In the genomic region with DNA sequence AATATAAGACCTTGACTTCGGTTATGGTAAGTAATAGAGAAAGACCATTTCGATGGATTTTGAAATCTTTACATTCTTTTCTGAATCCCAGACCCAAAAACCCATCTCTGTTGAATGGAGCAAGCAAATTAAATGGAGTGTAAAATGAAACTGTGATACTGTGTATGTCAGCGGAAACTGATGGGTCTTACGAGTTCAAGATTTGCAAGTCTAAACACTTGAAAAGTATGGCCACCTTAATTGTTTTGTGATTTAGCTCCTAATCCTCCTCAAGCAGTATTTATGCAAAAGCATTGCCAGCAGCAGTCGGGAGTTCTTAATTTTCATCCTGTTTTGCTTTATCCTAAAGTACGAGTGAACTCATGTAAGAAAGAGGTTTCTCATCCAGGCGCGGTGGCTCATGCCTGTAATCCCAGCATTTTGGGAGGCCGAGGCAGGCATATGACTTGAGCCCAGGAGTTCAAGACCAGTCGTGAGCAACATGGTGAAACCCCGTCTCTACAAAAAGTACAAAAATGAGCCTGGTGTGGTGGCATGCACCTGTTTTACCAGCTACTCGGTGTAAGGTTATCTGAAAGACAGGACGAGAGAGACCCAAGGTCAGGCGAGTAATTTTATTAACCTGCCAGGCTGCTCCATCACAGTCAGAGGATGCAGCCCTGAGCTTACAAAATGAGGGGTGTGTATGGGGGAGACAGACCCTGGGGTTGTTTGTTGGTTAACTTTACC, we compare ENCODE assay signal across 26 cellular contexts. TPM values are rescaled to one million over a fixed set of nuclear protein-coding genes. Genes with fewer than 3 reads are reported as not detected.
DNase-seq lines count a peak whose midpoint lies in the region; ATAC-seq and TF ChIP-seq lines count a peak whose summit lies in the region.
"Had no signal": no experiment of that assay in that cellular context is flagged by ENCODE, and none has a peak within 500 bp of the region (broad histone marks: within the 10 kb centered on the region; RNA-seq: fewer than 3 reads in every experiment).

No MANE protein-coding gene starts in this region.

- H3K36me3 Mint-ChIP-seq in chondrocyte (ENCODE audit: low read depth), result no peaks in the 10 kb centered on the region
- H3K36me3 Mint-ChIP-seq: activated naive CD4-positive, alpha-beta T cell treated with anti-CD3 and anti-CD28 coated beads, Interleukin-2, amount 50 U/mL, for 72 hours; CD14-positive monocyte had no signal

- H3F3A ChIP-seq in DOHH2 (ENCODE audit: control insufficient read depth, insufficient read depth), result 0 out of 2 replicates have a peak, but pooled peaks cover 7% of the 10 kb centered on the region
- H3F3A ChIP-seq in MM.1S (ENCODE audit: insufficient read depth, low read length), result no peaks in the 10 kb centered on the region
- peaks cover 7% of the 10 kb centered on the region for H3F3A ChIP-seq in SK-N-SH (replicated peaks; ENCODE audit: insufficient read depth)

- TF ChIP-seq CTCF in DOHH2 (IDR thresholded peaks at IDR 0.05; ENCODE audit: low read depth, low read length, poor library complexity, severe bottlenecking) (no peak), MM.1S (IDR thresholded peaks at IDR 0.05; ENCODE audit: low read length) (no peak), chondrocyte (IDR thresholded peaks at IDR 0.05) (no peak), osteoblast (IDR thresholded peaks at IDR 0.05; ENCODE audit: extremely low read depth, low read depth, low read length) (no peak), tibial nerve (IDR thresholded peaks at IDR 0.05) (no peak), SK-N-SH (IDR thresholded peaks at IDR 0.05) (no peak)

- CTCF ChIA-PET in SK-N-SH (lab: Yijun Ruan, JAX), result no interaction called here

- H3K9ac ChIP-seq in MM.1S (ENCODE audit: low read length) (no peak overlapping the region), SK-N-SH (no peak overlapping the region)

- H3K4me1 ChIP-seq in DOHH2 (ENCODE audit: control insufficient read depth, low read length) (peaks cover 17% of the 10 kb centered on the region), MM.1S (ENCODE audit: low read length) (no peaks in the 10 kb centered on the region), osteoblast (ENCODE audit: insufficient read depth, low read length) (peaks cover 7% of the 10 kb centered on the region), tibial nerve (no peaks in the 10 kb centered on the region), SK-N-SH (ENCODE audit: control insufficient read depth in 1 of 2, insufficient read depth in 2 of 2, low read depth in 1 of 2, low read length in 1 of 2) (no peaks in the 10 kb centered on the region; a peak in 1 of 4 replicates)
- H3K4me1 ChIP-seq: ascending aorta, upper lobe of right lung had no signal

- no peak overlapping the region for H3K27ac Mint-ChIP-seq in chondrocyte (ENCODE audit: unreplicated experiment)
- H3K27ac Mint-ChIP-seq: activated naive CD4-positive, alpha-beta T cell treated with anti-CD3 and anti-CD28 coated beads, Interleukin-2, amount 50 U/mL, for 72 hours; activated T-helper 17 cell treated with anti-CD3 and anti-CD28 coated beads, Interleukin-2, amount 50 U/mL, for 72 hours; CD14-positive monocyte had no signal

- 76 to 82% methylated on average over 14 of the region's 14 CpGs for WGBS in tibial nerve, 2 donors
- 75% methylated on average over 14 of the region's 14 CpGs for WGBS in SK-N-SH (ENCODE audit: low lambda C conversion rate)

- no peaks in the 10 kb centered on the region for H3K9me3 Mint-ChIP-seq in chondrocyte (ENCODE audit: low read depth)
- H3K9me3 Mint-ChIP-seq: activated naive CD4-positive, alpha-beta T cell treated with anti-CD3 and anti-CD28 coated beads, Interleukin-2, amount 50 U/mL, for 72 hours; activated T-helper 17 cell treated with anti-CD3 and anti-CD28 coated beads, Interleukin-2, amount 50 U/mL, for 72 hours had no signal

- peak overlapping the region; percentile 52 for H3K4me3 ChIP-seq in DOHH2 (ENCODE audit: low read length)
- no peak overlapping the region for H3K4me3 ChIP-seq in MM.1S (ENCODE audit: low read length)
- H3K4me3 ChIP-seq in osteoblast (ENCODE audit: insufficient read depth, low read length), result no peak overlapping the region
- H3K4me3 ChIP-seq in tibial nerve, result no peak overlapping the region
- H3K4me3 ChIP-seq in SK-N-SH (ENCODE audit: low read depth in 2 of 2, low read length in 1 of 2), result no peak overlapping the region
- H3K4me3 ChIP-seq: ascending aorta, skin epidermis, upper lobe of right lung had no signal

- no peak for DNase-seq in MM.1S
- DNase-seq in chondrocyte (ENCODE audit: low spot score), result peak; percentile 24
- no peak for DNase-seq in osteoblast (ENCODE audit: insufficient read length, low spot score, missing footprints)
- DNase-seq in tibial nerve (ENCODE audit: low spot score in 2 of 2), result no peak
- DNase-seq in NCI-H2081 treated with DMSO at 0.1 percent for 48 hours (lab: John Stamatoyannopoulos, UW), result no peak
- DNase-seq in SK-N-SH, result no peak
- DNase-seq: activated CD4-positive, alpha-beta T cell treated with anti-CD3 and anti-CD28 coated beads, Interleukin-2, amount 50 U/mL, for 48 hours; activated CD4-positive, CD25-positive, alpha-beta regulatory T cell; activated CD8-positive, alpha-beta memory T cell treated with anti-CD3 and anti-CD28 coated beads, Interleukin-2, amount 50 U/mL, for 48 hours; central memory CD4-positive, alpha-beta T cell; head of caudate nucleus; mammary epithelial cell; NCI-H1092; NCI-H2029; NCI-H226; NCI-H774; stimulated activated CD4-positive, alpha-beta T cell treated with anti-CD3 and anti-CD28 coated beads, Interleukin-1b, Interleukin-23, amount 100 ng/mL, for 48 hours; substantia nigra had no signal

- POLR2A ChIA-PET in SK-N-SH (lab: Yijun Ruan, JAX), result no interaction called here

- H3K27me3 ChIP-seq in DOHH2 (ENCODE audit: control insufficient read depth, low read length) (no peaks in the 10 kb centered on the region), MM.1S (replicated peaks; ENCODE audit: insufficient read depth, low read length) (no peaks in the 10 kb centered on the region), osteoblast (ENCODE audit: insufficient read depth, low read length) (no peaks in the 10 kb centered on the region), tibial nerve (no peaks in the 10 kb centered on the region), SK-N-SH (ENCODE audit: insufficient read depth) (no peaks in the 10 kb centered on the region)
- H3K27me3 ChIP-seq: ascending aorta, upper lobe of right lung had no signal

- no peak for TF ChIP-seq RAD21 in SK-N-SH (IDR thresholded peaks at IDR 0.05; ENCODE audit: low read length)

- H3K36me3 ChIP-seq in DOHH2 (ENCODE audit: control insufficient read depth, low read length) (no peaks in the 10 kb centered on the region), MM.1S (replicated peaks; ENCODE audit: insufficient read depth, low read length) (no peaks in the 10 kb centered on the region), osteoblast (ENCODE audit: insufficient read depth, low read length) (no peaks in the 10 kb centered on the region), tibial nerve (no peaks in the 10 kb centered on the region), SK-N-SH (replicated peaks in 1 of 2; ENCODE audit: control insufficient read depth in 1 of 2, insufficient read depth in 2 of 2, low read length in 1 of 2) (no peaks in the 10 kb centered on the region)
- H3K36me3 ChIP-seq: ascending aorta, upper lobe of right lung had no signal

- peaks cover 5% of the 10 kb centered on the region for H3K4me1 Mint-ChIP-seq in chondrocyte (ENCODE audit: low read depth)
- H3K4me1 Mint-ChIP-seq: activated T-helper 17 cell treated with anti-CD3 and anti-CD28 coated beads, Interleukin-2, amount 50 U/mL, for 72 hours; CD14-positive monocyte had no signal

- H3K27ac ChIP-seq in DOHH2 (ENCODE audit: low read depth, low read length) (no peak overlapping the region), MM.1S (ENCODE audit: low read length) (no peak overlapping the region), osteoblast (ENCODE audit: low read depth, low read length) (no peak overlapping the region), tibial nerve (no peak overlapping the region), SK-N-SH (ENCODE audit: low read depth in 2 of 2, low read length in 1 of 2) (no peak overlapping the region)
- H3K27ac ChIP-seq: ascending aorta, skin epidermis, upper lobe of right lung had no signal

- H3K4me3 Mint-ChIP-seq in chondrocyte (ENCODE audit: unreplicated experiment), result no peak overlapping the region
- H3K4me3 Mint-ChIP-seq: activated T-helper 17 cell treated with anti-CD3 and anti-CD28 coated beads, Interleukin-2, amount 50 U/mL, for 72 hours; CD14-positive monocyte had no signal

- no peaks in the 10 kb centered on the region for H3K9me2 ChIP-seq in DOHH2 (replicated peaks; ENCODE audit: control insufficient read depth, low read length)
- no peaks in the 10 kb centered on the region for H3K9me2 ChIP-seq in MM.1S (replicated peaks; ENCODE audit: insufficient read depth, low read length)
- H3K9me2 ChIP-seq in SK-N-SH, result no peaks in the 10 kb centered on the region

- H3K4me2 ChIP-seq in DOHH2 (ENCODE audit: low read length), result peak overlapping the region; percentile 49
- H3K4me2 ChIP-seq in MM.1S (ENCODE audit: low read depth, low read length), result no peak overlapping the region
- H3K4me2 ChIP-seq in osteoblast (ENCODE audit: insufficient read depth, low read length), result no peak overlapping the region
- H3K4me2 ChIP-seq in SK-N-SH, result no peak overlapping the region

- H3K27me3 Mint-ChIP-seq in chondrocyte (ENCODE audit: low read depth), result peaks cover 3% of the 10 kb centered on the region
- H3K27me3 Mint-ChIP-seq: activated T-helper 17 cell treated with anti-CD3 and anti-CD28 coated beads, Interleukin-2, amount 50 U/mL, for 72 hours had no signal

- no peak for TF ChIP-seq EP300 in tibial nerve (IDR thresholded peaks at IDR 0.05)
- TF ChIP-seq EP300 in SK-N-SH (IDR thresholded peaks at IDR 0.05; ENCODE audit: borderline replicate concordance in 1 of 2, low read depth in 1 of 2, low read length in 1 of 2), result no peak

- TF ChIP-seq POLR2A in tibial nerve (IDR thresholded peaks at IDR 0.05), result no peak

- no peaks in the 10 kb centered on the region for H3K9me3 ChIP-seq in DOHH2 (ENCODE audit: control insufficient read depth, insufficient read depth, low read length)
- H3K9me3 ChIP-seq in MM.1S (replicated peaks; ENCODE audit: insufficient read depth, low read length), result no peaks in the 10 kb centered on the region
- H3K9me3 ChIP-seq in osteoblast (ENCODE audit: low read depth, low read length), result no peaks in the 10 kb centered on the region
- H3K9me3 ChIP-seq in tibial nerve, result no peaks in the 10 kb centered on the region
- no peaks in the 10 kb centered on the region for H3K9me3 ChIP-seq in SK-N-SH
- H3K9me3 ChIP-seq: ascending aorta, upper lobe of right lung had no signal

- H3K79me2 ChIP-seq in DOHH2 (ENCODE audit: control insufficient read depth, low read length) (no peaks in the 10 kb centered on the region), MM.1S (ENCODE audit: low read length) (no peaks in the 10 kb centered on the region), osteoblast (ENCODE audit: insufficient read depth, low read length) (no peaks in the 10 kb centered on the region), SK-N-SH (ENCODE audit: insufficient read depth) (no peaks in the 10 kb centered on the region)

- H4K20me1 ChIP-seq in DOHH2 (ENCODE audit: control insufficient read depth, insufficient read depth, low read depth, low read length) (no peaks in the 10 kb centered on the region), MM.1S (ENCODE audit: insufficient read depth, low read length) (no peaks in the 10 kb centered on the region), osteoblast (ENCODE audit: insufficient read depth, low read length) (no peaks in the 10 kb centered on the region), SK-N-SH (ENCODE audit: insufficient read depth) (no peaks in the 10 kb centered on the region)

- H2AFZ ChIP-seq in MM.1S (ENCODE audit: low read length) (0 out of 2 replicates have a peak overlapping the region, but pooled peaks have one; percentile 8), osteoblast (ENCODE audit: low read length) (peak overlapping the region; percentile 51), SK-N-SH (ENCODE audit: low read depth) (no peak overlapping the region)

- no peak for ATAC-seq in GM18909 (IDR thresholded peaks at IDR 0.05; ENCODE audit: poor library complexity, unreplicated experiment)
- ATAC-seq: activated naive CD4-positive, alpha-beta T cell treated with anti-CD3 and anti-CD28 coated beads, Interleukin-2, amount 50 U/mL, for 72 hours; activated T-helper 17 cell treated with anti-CD3 and anti-CD28 coated beads, Interleukin-2, amount 50 U/mL, for 72 hours; upper lobe of right lung had no signal

RNA-seq across cellular contexts. Expression of gene DHTKD1, which starts 5.8 kb away (rescaled TPM):
- total RNA-seq in chondrocyte (12.1 to 16.4 TPM (median 13.7 TPM) in 3 replicates), osteoblast (24.5 and 29.3 TPM in 2 replicates), tibial nerve (10 to 100 TPM; 20.1 to 42.8 (median 29.1) TPM)
- 17.7 and 24.2 TPM in 2 replicates for polyA plus RNA-seq in SK-N-SH (2012; rRNA removed)
- 21.9 and 22.9 TPM in 2 replicates for polyA plus RNA-seq in SK-N-SH (2012; cell fraction: cytosol; rRNA removed)
- polyA plus RNA-seq in SK-N-SH (2012; cell fraction: nucleus; rRNA removed), result 12.8 and 17.4 TPM in 2 replicates

RNA-seq across cellular contexts. Expression of gene UPF2, which starts 20.3 kb away (rescaled TPM):
- total RNA-seq in chondrocyte, result 17.5 to 20.3 TPM (median 20.0 TPM) in 3 replicates
- total RNA-seq in osteoblast, result 15.0 and 15.9 TPM in 2 replicates
- total RNA-seq in tibial nerve, result 10 to 100 TPM; 23.7 to 27.3 (median 24.7) TPM
- 4.7 and 6.4 TPM in 2 replicates for polyA plus RNA-seq in SK-N-SH (2012; rRNA removed)
- 7.1 and 8.3 TPM in 2 replicates for polyA plus RNA-seq in SK-N-SH (2012; cell fraction: cytosol; rRNA removed)
- polyA plus RNA-seq in SK-N-SH (2012; cell fraction: nucleus; rRNA removed), result 4.2 and 9.2 TPM in 2 replicates
